Comparison of ENCODE assay signal across 8 cellular contexts in the genomic region with DNA sequence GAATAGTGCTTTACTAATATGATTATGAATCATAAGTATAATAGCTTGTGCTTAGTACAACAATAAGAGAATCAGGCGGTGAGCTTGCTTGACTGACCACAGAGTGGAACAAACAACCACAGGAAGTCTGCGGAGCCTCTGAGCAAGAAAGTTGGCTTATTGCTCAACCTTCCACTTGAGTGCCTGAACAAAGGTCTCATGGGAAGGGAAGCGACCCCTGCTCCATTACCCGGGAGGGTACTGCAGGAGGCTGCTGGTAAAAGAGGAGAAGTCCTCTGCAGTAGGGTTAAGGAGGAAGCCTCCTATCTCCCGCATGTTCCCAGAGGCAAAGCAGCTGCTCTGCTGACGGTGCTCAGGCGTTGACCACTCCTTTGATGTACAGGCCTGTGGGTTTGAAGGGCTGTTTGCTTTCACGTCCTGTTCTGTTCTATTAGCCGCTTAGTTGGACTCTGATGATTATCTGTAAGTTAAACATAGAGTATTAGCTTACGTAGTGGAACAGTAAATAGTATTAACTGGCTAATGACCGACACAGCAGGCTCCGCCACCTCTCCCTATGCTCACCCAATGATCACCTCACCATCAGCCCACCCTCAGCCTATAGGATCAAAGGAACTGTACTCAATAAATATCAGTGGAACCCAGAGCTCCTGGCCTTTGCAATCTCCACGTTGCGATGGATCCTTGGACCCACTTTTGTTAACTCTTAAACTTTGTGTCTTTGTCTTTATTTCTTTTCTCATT. TPM values are rescaled to one million over a fixed set of nuclear protein-coding genes. Genes with fewer than 3 reads are reported as not detected.
DNase-seq lines count a peak whose midpoint lies in the region; ATAC-seq, FAIRE-seq and TF ChIP-seq lines count a peak whose summit lies in the region.

No MANE protein-coding gene starts in this region.

- no peak for TF ChIP-seq CTCF in HL-60 (IDR thresholded peaks at IDR 0.05; ENCODE audit: insufficient read depth, low read length)
- no peak for TF ChIP-seq CTCF in activated B cell treated with CpG ODN at 0.5 μM for 24 hours (IDR thresholded peaks at IDR 0.05)
- no peak for TF ChIP-seq CTCF in spleen (IDR thresholded peaks at IDR 0.05 in 8 of 11, conservative IDR thresholded peaks at IDR 0.05 in 3 of 11)
- no peak for TF ChIP-seq CTCF in esophagus squamous epithelium (IDR thresholded peaks at IDR 0.05)

- ATAC-seq in activated B cell treated with CpG ODN at 0.5 μM for 24 hours (ENCODE audit: low read depth) (peak; percentile 71), left ventricle myocardium superior (peak; percentile 61), HG03521 (IDR thresholded peaks at IDR 0.05; ENCODE audit: unreplicated experiment) (no peak)

- H3K27me3 ChIP-seq in HL-60 (ENCODE audit: insufficient read depth, poor library complexity, severe bottlenecking) (no peaks in the 10 kb centered on the region), spleen (replicated peaks in 1 of 7) (peaks cover 0 to 43% (median 23%) of the 10 kb centered on the region in 7 donors), esophagus squamous epithelium (peaks cover 0 to 61% (median 7%) of the 10 kb centered on the region in 4 donors)

- intact Hi-C loops in activated B cell treated with CpG ODN at 0.5 μM for 24 hours (cut with micrococcal nuclease), result loop anchor here (5.0 kb wide), 1 partner anchor 381 kb away; the partner anchor contains the start of gene NDEL1
- intact Hi-C loops in left ventricle myocardium superior (cut with micrococcal nuclease), result loop anchor here (10.0 kb wide), 1 partner anchor 72 kb away; no protein-coding TSS in a partner anchor
- intact Hi-C loops in spleen (cut with DNase I; ENCODE audit: low total_unique reads), result loop anchor here (5.0 to 10.0 kb wide), 3 partner anchors 62 to 232 kb away; no protein-coding TSS in a partner anchor
- intact Hi-C loops in esophagus squamous epithelium (cut with DNase I), result no loop called here

- no peak for DNase-seq in GM12891 (ENCODE audit: insufficient read length, low spot score)
- DNase-seq in HL-60 (ENCODE audit: low read depth in 1 of 2, low spot score in 1 of 2), result peak; percentile 92 to 94
- peak; percentile 30 for DNase-seq in activated B cell treated with CpG ODN at 0.5 μM for 24 hours
- no peak for DNase-seq in left ventricle myocardium superior
- peak; percentile 78 for DNase-seq in spleen
- DNase-seq in occipital lobe (lab: John Stamatoyannopoulos, UW), result no peak
- no peak for DNase-seq in esophagus squamous epithelium (lab: John Stamatoyannopoulos, UW)

- CTCF ChIA-PET in activated B cell treated with CpG ODN at 0.5 μM for 24 hours (lab: Charles Lee), result interaction anchor here (1.0 to 7.1 kb wide), 15 partner anchors 15 to 313 kb away, joined by 3 to 52 read pairs (median 7); partner anchors contain the start of genes CNTROB, RNF227 and TRAPPC1

- H3K4me1 ChIP-seq in spleen (peaks cover 0 to 39% (median 27%) of the 10 kb centered on the region in 6 donors), esophagus squamous epithelium (peaks cover 0 to 29% (median 8%) of the 10 kb centered on the region in 3 donors)

- H3K4me3 ChIP-seq in HL-60 (replicated peaks; ENCODE audit: insufficient read depth, low read length) (no peak overlapping the region), spleen (peak overlapping the region in 1 of 8 donors; percentile 39), esophagus squamous epithelium (no peak overlapping the region)

- no peaks in the 10 kb centered on the region for H3K9me3 Mint-ChIP-seq in activated B cell treated with CpG ODN at 0.5 μM for 24 hours

- H3K9me3 ChIP-seq in spleen (no peaks in the 10 kb centered on the region), esophagus squamous epithelium (no peaks in the 10 kb centered on the region)

- peak overlapping the region; percentile 20 for H3K4me3 Mint-ChIP-seq in activated B cell treated with CpG ODN at 0.5 μM for 24 hours

- H3K36me3 ChIP-seq in spleen, result no peaks in the 10 kb centered on the region
- H3K36me3 ChIP-seq in esophagus squamous epithelium, result no peaks in the 10 kb centered on the region

- H3K27ac ChIP-seq in HL-60 (replicated peaks) (peak overlapping the region; percentile 75), spleen (peak overlapping the region in 7 of 8 donors; percentile 22 to 86 (median 63)), esophagus squamous epithelium (peak overlapping the region in 2 of 4 donors; percentile 39 to 46)

- peaks cover 25% of the 10 kb centered on the region for H3K4me1 Mint-ChIP-seq in activated B cell treated with CpG ODN at 0.5 μM for 24 hours

- POLR2A ChIA-PET in activated B cell treated with CpG ODN at 0.5 μM for 24 hours (lab: Charles Lee), result interaction anchor here (0.6 to 1.5 kb wide), 5 partner anchors 66 to 221 kb away, joined by 3 to 4 read pairs (median 3); partner anchors contain the start of gene NAA38

- peaks cover 9% of the 10 kb centered on the region for H3K27me3 Mint-ChIP-seq in activated B cell treated with CpG ODN at 0.5 μM for 24 hours

- WGBS in spleen, 5 donors, result 22 to 30% (median 28%) methylated on average over 13 to 14 of the region's 14 CpGs
- 51 to 65% methylated on average over 10 to 14 of the region's 14 CpGs for WGBS in esophagus squamous epithelium, 2 donors

- no peaks in the 10 kb centered on the region for H3K36me3 Mint-ChIP-seq in activated B cell treated with CpG ODN at 0.5 μM for 24 hours (ENCODE audit: low read depth)

- peak; percentile 79 for FAIRE-seq in GM12891 (lab: Jason Lieb, UNC)

- no peak for TF ChIP-seq POLR2A in GM12891 (IDR thresholded peaks at IDR 0.05; ENCODE audit: low read depth, low read length)
- no peak for TF ChIP-seq POLR2A in spleen (IDR thresholded peaks at IDR 0.05)
- TF ChIP-seq POLR2A in esophagus squamous epithelium (IDR thresholded peaks at IDR 0.05), result no peak

- peak overlapping the region; percentile 54 for H3K27ac Mint-ChIP-seq in activated B cell treated with CpG ODN at 0.5 μM for 24 hours

TF ChIP-seq in GM12891, 5 proteins besides CTCF, POLR2A, EP300 and RAD21:
- TF ChIP-seq POLR2AphosphoS5 (IDR thresholded peaks at IDR 0.05; ENCODE audit: low read depth, low read length) (no peak), PAX5 (IDR thresholded peaks at IDR 0.05; ENCODE audit: insufficient read depth, low read length, severe bottlenecking) (peak; percentile 14), SPI1 (IDR thresholded peaks at IDR 0.05; ENCODE audit: low read depth, low read length) (0 out of 2 replicates have a peak, but pooled peaks have one; percentile 22)

RNA-seq across cellular contexts. Expression of gene ALOX15B, which starts 17.5 kb away (rescaled TPM):
- polyA plus RNA-seq in GM12891 (2012; ENCODE audit: low read depth, missing spikeins), result 0.10 TPM
- total RNA-seq in activated B cell treated with CpG ODN at 0.5 μM for 24 hours (not detected in 2 replicates), left ventricle myocardium superior (not detected), spleen (1 to 10 TPM in 5 of 7 donors, under 1 TPM in 2; 0.13 to 6.2 (median 2.8) TPM), occipital lobe (0.16 TPM), esophagus squamous epithelium (100 to 1,000 TPM in 1 of 4 donors, 10 to 100 TPM in 3; 24.0 to 104 (median 50.5) TPM)
- polyA plus RNA-seq in spleen, result 1 to 10 TPM; 1.0 to 7.8 (median 2.7) TPM

RNA-seq across cellular contexts. Expression of gene ALOX12B, which starts 31.1 kb away (rescaled TPM):
- polyA plus RNA-seq in GM12891 (2012; ENCODE audit: low read depth, missing spikeins), result 0.12 TPM
- total RNA-seq in activated B cell treated with CpG ODN at 0.5 μM for 24 hours, result 1.4 and 1.5 TPM in 2 replicates
- total RNA-seq in left ventricle myocardium superior, result not detected
- 1 to 10 TPM in 2 of 7 donors, under 1 TPM in 1, not detected in 4; 0.47 to 1.3 (median 1.0) TPM for total RNA-seq in spleen
- polyA plus RNA-seq in spleen, result under 1 TPM; 0.80 to 0.89 (median 0.83) TPM
- total RNA-seq in occipital lobe, result 1.4 TPM
- total RNA-seq in esophagus squamous epithelium, result 10 to 100 TPM in 2 of 4 donors, 1 to 10 TPM in 1, under 1 TPM in 1; 0.76 to 34.6 (median 10.8) TPM

RNA-seq across cellular contexts. Expression of gene GUCY2D, which starts 54.0 kb away (rescaled TPM):
- polyA plus RNA-seq in GM12891 (2012; ENCODE audit: low read depth, missing spikeins), result not detected
- not detected in 2 replicates for total RNA-seq in activated B cell treated with CpG ODN at 0.5 μM for 24 hours
- not detected for total RNA-seq in left ventricle myocardium superior
- total RNA-seq in spleen, result under 1 TPM in 2 of 7 donors, not detected in 5; 0.07 to 0.43 TPM
- under 1 TPM in 1 of 3 donors, not detected in 2; 0.03 TPM for polyA plus RNA-seq in spleen
- total RNA-seq in occipital lobe, result 0.16 TPM
- total RNA-seq in esophagus squamous epithelium, result not detected

Comparison
In these comparisons a context has a peak if more than half of its experiments do, and no peak if none do; other contexts are left out.
1. DNase-seq: peak in HL-60 (2 of 2), activated B cell treated with CpG ODN at 0.5 μM for 24 hours (single experiment) and spleen (single experiment); none in GM12891 (single experiment), left ventricle myocardium superior (single experiment), occipital lobe (single experiment) and esophagus squamous epithelium (single experiment).